20 cellular contexts compared by ENCODE assay signal in the genomic region with DNA sequence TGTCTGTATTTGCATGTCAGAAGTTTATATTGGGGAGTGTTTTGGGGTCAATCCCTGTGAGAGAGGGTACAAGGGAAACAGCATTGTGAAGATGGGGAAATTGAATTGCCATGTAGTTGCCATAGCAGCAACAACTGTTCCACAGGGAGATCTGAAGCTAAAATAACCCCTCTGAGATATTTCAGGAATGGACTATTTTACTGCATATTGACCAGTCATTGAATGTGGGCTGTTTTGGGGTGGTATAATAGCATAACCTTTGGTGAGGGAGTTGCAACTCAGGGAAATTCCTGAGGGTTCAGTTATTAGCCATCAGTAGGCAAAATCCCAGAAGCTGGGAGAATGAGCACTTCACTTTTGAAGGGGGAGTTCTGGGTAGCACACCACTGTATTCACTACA.
"Had no signal": no experiment of that assay in that cellular context is flagged by ENCODE, and none has a peak within 500 bp of the region (broad histone marks: within the 10 kb centered on the region; RNA-seq: fewer than 3 reads in every experiment).

No MANE protein-coding gene starts in this region.

- H3K4me3 ChIP-seq: coronary artery, dorsolateral prefrontal cortex, esophagus muscularis mucosa, gastroesophageal sphincter, heart right ventricle, left lung, lung, mucosa of descending colon had no signal

- H3K27me3 ChIP-seq: dorsolateral prefrontal cortex, esophagus muscularis mucosa, foreskin keratinocyte, gastroesophageal sphincter, heart right ventricle, left lung had no signal

- DNase-seq: dermis blood vessel endothelial cell; dorsolateral prefrontal cortex; effector CD4-positive, alpha-beta T cell; effector memory CD4-positive, alpha-beta T cell; foreskin keratinocyte; glutamatergic neuron; head of caudate nucleus; heart right ventricle; hippocampal formation; left cardiac atrium; left lung; left ventricle myocardium superior; mammary epithelial cell; mesenchymal stem cell; mucosa of descending colon; naive B cell had no signal

- H3K9me3 ChIP-seq: esophagus muscularis mucosa, gastroesophageal sphincter, heart right ventricle, mucosa of descending colon had no signal

- ATAC-seq: foreskin keratinocyte, gastroesophageal sphincter, heart right ventricle, left cardiac atrium, left lung, left ventricle myocardium superior, mucosa of descending colon had no signal

- H3K4me1 ChIP-seq: esophagus muscularis mucosa, foreskin keratinocyte, gastroesophageal sphincter, heart right ventricle, left lung had no signal

- H3K27ac ChIP-seq: coronary artery, dorsolateral prefrontal cortex, esophagus muscularis mucosa, foreskin keratinocyte, gastroesophageal sphincter, heart right ventricle, left lung had no signal
